In genomic region chr18:28175047-28175929, GRCh38 we compare ENCODE assay signal across 1 cellular context.
TF ChIP-seq lines count a peak whose summit lies in the region.

No MANE protein-coding gene starts in this region.

TF ChIP-seq in HEK293, 187 proteins besides CTCF, POLR2A, EP300 and RAD21 (continued from another document and continues in another):
- TF ChIP-seq SCRT1 (tag by site-specific recombination; IDR thresholded peaks at IDR 0.05; ENCODE audit: borderline replicate concordance) (no peak), ZBTB20 (tag by site-specific recombination; IDR thresholded peaks at IDR 0.05) (peak; percentile 60; the same call in 1 of the 2 replicates), ZNF148 (tag by site-specific recombination; IDR thresholded peaks at IDR 0.05; ENCODE audit: borderline replicate concordance) (no peak), WT1 (tag by site-specific recombination; IDR thresholded peaks at IDR 0.05) (no peak), ZNF610 (tag by site-specific recombination; IDR thresholded peaks at IDR 0.05; ENCODE audit: borderline replicate concordance) (no peak), ZNF184 (tag by site-specific recombination; IDR thresholded peaks at IDR 0.05) (no peak), ZEB2 (tag by site-specific recombination; IDR thresholded peaks at IDR 0.05) (no peak), ZNF580 (tag by site-specific recombination; IDR thresholded peaks at IDR 0.05) (no peak), PRDM2 (tag by site-specific recombination; IDR thresholded peaks at IDR 0.05; ENCODE audit: borderline replicate concordance) (no peak), ZNF423 (tag by site-specific recombination; IDR thresholded peaks at IDR 0.05) (no peak), ZNF274 (IDR thresholded peaks at IDR 0.05; ENCODE audit: low read length) (no peak), ZNF274 (tag by site-specific recombination; IDR thresholded peaks at IDR 0.05; ENCODE audit: borderline replicate concordance) (no peak), HOXC10 (CRISPR knock-in tag; IDR thresholded peaks at IDR 0.05) (no peak), ZBTB17 (tag by site-specific recombination; IDR thresholded peaks at IDR 0.05) (peak; percentile 98), PRDM6 (tag by site-specific recombination; IDR thresholded peaks at IDR 0.05) (no peak), ZNF366 (tag by site-specific recombination; conservative IDR thresholded peaks at IDR 0.05) (no peak), ZNF248 (tag by site-specific recombination; IDR thresholded peaks at IDR 0.05) (no peak), SALL2 (tag by site-specific recombination; IDR thresholded peaks at IDR 0.05; ENCODE audit: borderline replicate concordance) (no peak), ZNF416 (tag by site-specific recombination; IDR thresholded peaks at IDR 0.05) (no peak), ZNF221 (tag by site-specific recombination; IDR thresholded peaks at IDR 0.05; ENCODE audit: borderline replicate concordance) (no peak), ZNF777 (tag by site-specific recombination; IDR thresholded peaks at IDR 0.05; ENCODE audit: borderline replicate concordance) (peak; percentile 38; the same call in 1 of the 2 replicates), ZNF292 (tag by site-specific recombination; IDR thresholded peaks at IDR 0.05; ENCODE audit: borderline replicate concordance, low read depth) (no peak), ZNF157 (tag by site-specific recombination; IDR thresholded peaks at IDR 0.05) (no peak), GLI4 (tag by site-specific recombination; IDR thresholded peaks at IDR 0.05) (no peak), YY1 (tag by site-specific recombination; IDR thresholded peaks at IDR 0.05) (no peak), ATF2 (tag by site-specific recombination; IDR thresholded peaks at IDR 0.05; ENCODE audit: low read depth) (no peak), ZNF785 (tag by site-specific recombination; IDR thresholded peaks at IDR 0.05) (no peak), PRDM10 (tag by site-specific recombination; IDR thresholded peaks at IDR 0.05) (0 out of 2 replicates have a peak, but pooled peaks have one; percentile 49), SP2 (tag by site-specific recombination; IDR thresholded peaks at IDR 0.05) (peak; percentile 36), ZNF843 (tag by site-specific recombination; IDR thresholded peaks at IDR 0.05) (no peak), ZNF544 (tag by site-specific recombination; IDR thresholded peaks at IDR 0.05) (no peak), KLF1 (tag by site-specific recombination; IDR thresholded peaks at IDR 0.05) (peak; percentile 40), ZNF654 (tag by site-specific recombination; IDR thresholded peaks at IDR 0.05; ENCODE audit: low read depth) (no peak), ZBTB11 (tag by site-specific recombination; conservative IDR thresholded peaks at IDR 0.05; ENCODE audit: low read depth) (peak; percentile 48), PBX3 (CRISPR knock-in tag; IDR thresholded peaks at IDR 0.05) (no peak), ZNF140 (tag by site-specific recombination; IDR thresholded peaks at IDR 0.05) (no peak), ZSCAN18 (tag by site-specific recombination; IDR thresholded peaks at IDR 0.05) (no peak), ZNF629 (tag by site-specific recombination; IDR thresholded peaks at IDR 0.05) (no peak), ZFP69B (tag by site-specific recombination; IDR thresholded peaks at IDR 0.05) (no peak)
